8 cellular contexts compared by ENCODE assay signal in the genomic region with DNA sequence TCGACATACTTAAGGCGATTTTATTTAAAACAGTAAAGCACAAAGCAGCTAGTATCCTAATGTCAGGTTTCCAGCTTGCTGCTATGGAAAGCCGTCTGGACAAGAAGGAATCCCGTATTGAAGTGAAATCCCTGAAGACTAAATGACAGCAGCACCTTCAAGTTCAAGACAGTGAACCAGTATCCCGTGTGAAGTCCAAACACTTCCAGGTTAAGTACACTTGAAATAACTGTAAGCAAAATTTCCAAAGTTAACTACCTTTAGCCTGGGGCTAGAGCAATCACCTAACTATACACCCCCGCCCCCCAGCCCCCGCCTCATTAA. TPM values are rescaled to one million over a fixed set of nuclear protein-coding genes. Genes with fewer than 3 reads are reported as not detected.
A peak's percentile ranks its signal among the peaks of the same experiment; 100 is the strongest.
DNase-seq lines count a peak whose midpoint lies in the region; TF ChIP-seq lines count a peak whose summit lies in the region.

No MANE protein-coding gene starts in this region.

- peaks cover 71% of the 10 kb centered on the region for H3K79me2 ChIP-seq in neural progenitor cell (ENCODE audit: low read depth)

- no peak for TF ChIP-seq CTCF in CD14-positive monocyte (IDR thresholded peaks at IDR 0.05)
- TF ChIP-seq CTCF in endodermal cell (conservative IDR thresholded peaks at IDR 0.05): no peak
- no peak for TF ChIP-seq CTCF in neural progenitor cell (IDR thresholded peaks at IDR 0.05)
- TF ChIP-seq CTCF in GM10266 (IDR thresholded peaks at IDR 0.05; ENCODE audit: control insufficient read depth, insufficient read depth, low read depth, missing control alignments): no peak

- 14 to 39% methylated on average over 5 to 7 of the region's 7 CpGs for WGBS in endodermal cell (ENCODE audit: insufficient coverage in 1 of 2, insufficient read length in 1 of 2), 2 experiments

- H3K27me3 Mint-ChIP-seq in CD14-positive monocyte (ENCODE audit: low read depth in 3 of 3) (peaks cover 0 to 2% (median 2%) of the 10 kb centered on the region in 3 donors), endodermal cell (ENCODE audit: insufficient read depth) (peaks cover 16% of the 10 kb centered on the region), neural progenitor cell (ENCODE audit: insufficient read depth, low read depth) (peaks cover 12% of the 10 kb centered on the region)

- H3K27ac Mint-ChIP-seq in CD14-positive monocyte: peak overlapping the region in 1 of 7 donors; percentile 12
- no peak overlapping the region for H3K27ac Mint-ChIP-seq in endodermal cell
- no peak overlapping the region for H3K27ac Mint-ChIP-seq in neural progenitor cell

- H3K36me3 ChIP-seq in NT2/D1 (ENCODE audit: insufficient read depth, insufficient read length, low read length) (no peaks in the 10 kb centered on the region), endodermal cell (ENCODE audit: control insufficient read depth, insufficient read depth, low read length) (no peaks in the 10 kb centered on the region), neural progenitor cell (no peaks in the 10 kb centered on the region)

- H3K4me1 Mint-ChIP-seq in CD14-positive monocyte (peaks cover 39% of the 10 kb centered on the region), endodermal cell (peaks cover 21% of the 10 kb centered on the region), neural progenitor cell (peaks cover 26% of the 10 kb centered on the region)

- peak overlapping the region; percentile 84 for H3K4me2 ChIP-seq in neural progenitor cell

- no peaks in the 10 kb centered on the region for H3K9me3 ChIP-seq in NT2/D1 (ENCODE audit: insufficient read depth, low read length)
- H3K9me3 ChIP-seq in endodermal cell (ENCODE audit: control insufficient read depth, low read length): no peaks in the 10 kb centered on the region
- no peaks in the 10 kb centered on the region for H3K9me3 ChIP-seq in neural progenitor cell (ENCODE audit: low read depth)

- H3K36me3 Mint-ChIP-seq in CD14-positive monocyte: no peaks in the 10 kb centered on the region
- peaks cover 4% of the 10 kb centered on the region for H3K36me3 Mint-ChIP-seq in endodermal cell (ENCODE audit: low read depth)
- peaks cover 4% of the 10 kb centered on the region for H3K36me3 Mint-ChIP-seq in neural progenitor cell

- no peaks in the 10 kb centered on the region for H3K4me1 ChIP-seq in NT2/D1 (ENCODE audit: insufficient read depth, insufficient read length)
- H3K4me1 ChIP-seq in endodermal cell (ENCODE audit: control insufficient read depth, insufficient read depth, low read length): no peaks in the 10 kb centered on the region
- peaks cover 24% of the 10 kb centered on the region for H3K4me1 ChIP-seq in neural progenitor cell

- H3K9ac ChIP-seq in NT2/D1 (ENCODE audit: insufficient read length, low read depth) (peak overlapping the region; percentile 82), endodermal cell (ENCODE audit: extremely low read depth, low read length, poor library complexity, severe bottlenecking) (no peak overlapping the region), neural progenitor cell (no peak overlapping the region)

- H3K27me3 ChIP-seq in NT2/D1 (ENCODE audit: insufficient read depth, insufficient read length): peaks cover 4% of the 10 kb centered on the region
- no peaks in the 10 kb centered on the region for H3K27me3 ChIP-seq in endodermal cell (ENCODE audit: control insufficient read depth, insufficient read depth, low read length, poor library complexity, severe bottlenecking)
- peaks cover 14% of the 10 kb centered on the region for H3K27me3 ChIP-seq in neural progenitor cell

- H3K4me3 Mint-ChIP-seq in CD14-positive monocyte (peak overlapping the region; percentile 92 to 98), endodermal cell (peak overlapping the region; percentile 87), neural progenitor cell (peak overlapping the region; percentile 96)

- DNase-seq in CD14-positive monocyte (ENCODE audit: low spot score): no peak
- no peak for DNase-seq in NT2/D1 (ENCODE audit: low read depth, low spot score)
- no peak for DNase-seq in endodermal cell
- DNase-seq in neural progenitor cell (ENCODE audit: low spot score): no peak
- no peak for DNase-seq in GM10266 (ENCODE audit: extremely low spot score)
- DNase-seq in posterior vena cava (ENCODE audit: low spot score): no peak
- DNase-seq in nucleus accumbens (lab: John Stamatoyannopoulos, UW): no peak
- DNase-seq in DMS79 (lab: John Stamatoyannopoulos, UW): no peak

- no peak overlapping the region for H3K27ac ChIP-seq in endodermal cell (ENCODE audit: low read depth, low read length)
- no peak overlapping the region for H3K27ac ChIP-seq in neural progenitor cell

- peaks cover 33% of the 10 kb centered on the region for H4K20me1 ChIP-seq in neural progenitor cell (ENCODE audit: low read depth)

- H3F3A ChIP-seq in neural progenitor cell (ENCODE audit: low read depth): peaks cover 16% of the 10 kb centered on the region

- H2AFZ ChIP-seq in neural progenitor cell (replicated peaks): no peak overlapping the region

- intact Hi-C loops in CD14-positive monocyte (cut with micrococcal nuclease): loop anchor here in 1 of 2 donors (10.0 kb wide), 1 partner anchor 167 kb away; a partner anchor contains a TSS
- intact Hi-C loops in posterior vena cava (cut with DNase I): no loop called here

- H3K9me3 Mint-ChIP-seq in CD14-positive monocyte: no peaks in the 10 kb centered on the region
- no peaks in the 10 kb centered on the region for H3K9me3 Mint-ChIP-seq in endodermal cell
- H3K9me3 Mint-ChIP-seq in neural progenitor cell: no peaks in the 10 kb centered on the region

- H3K4me3 ChIP-seq in NT2/D1 (ENCODE audit: insufficient read length, low read depth) (peak overlapping the region; percentile 64), endodermal cell (ENCODE audit: low read length) (peak overlapping the region; percentile 95), neural progenitor cell (peak overlapping the region; percentile 68)

RNA-seq across cellular contexts. Expression of a gene that starts 1.2 kb away (rescaled TPM):
- polyA plus RNA-seq in CD14-positive monocyte: 1 to 10 TPM; 5.1 to 5.5 TPM
- total RNA-seq in endodermal cell (10 to 100 TPM; 45.3 to 51.0 TPM), neural progenitor cell (ENCODE audit: low replicate concordance) (56.1 and 84.0 TPM in 2 replicates), posterior vena cava (10 to 100 TPM in 1 of 2 donors, 1 to 10 TPM in 1; 9.4 to 16.1 TPM)
- polyA plus RNA-seq in endodermal cell (2013, experiment 1 of 2): 64.0 TPM
- 46.7 TPM for polyA plus RNA-seq in endodermal cell (2013, experiment 2 of 2)
